In genomic region chr15:39031596-39031995, GRCh38 we compare ENCODE assay signal across 20 cellular contexts.
"Had no signal": no experiment of that assay in that cellular context is flagged by ENCODE, and none has a peak within 500 bp of the region (broad histone marks: within the 10 kb centered on the region; RNA-seq: fewer than 3 reads in every experiment).

No MANE protein-coding gene starts in this region.

- H3K27ac ChIP-seq: KMS-11 had no signal

- H3K4me1 Mint-ChIP-seq: IgD-negative memory B cell had no signal

- H3K9me3 ChIP-seq: SK-N-SH had no signal

- H3K4me3 ChIP-seq: K562 had no signal

- H3K4me3 Mint-ChIP-seq: IgD-negative memory B cell had no signal

- H3K36me3 Mint-ChIP-seq: IgD-negative memory B cell had no signal

- DNase-seq: Kasumi-1, MM.1S, NCI-H1092 treated with DMSO at 0.1 percent for 48 hours, NCI-H1436, NCI-H187, NCI-H2029, NCI-H2081 treated with DMSO at 0.1 percent for 48 hours, NCI-H2171, NCI-H226, NCI-H446, NCI-H510A treated with DMSO at 0.1 percent for 48 hours, NCI-H526, NCI-H82, Right ventricle myocardium superior, RPMI8226, SIG-M5, SK-N-SH had no signal
